31 cellular contexts compared by ENCODE assay signal in the genomic region with DNA sequence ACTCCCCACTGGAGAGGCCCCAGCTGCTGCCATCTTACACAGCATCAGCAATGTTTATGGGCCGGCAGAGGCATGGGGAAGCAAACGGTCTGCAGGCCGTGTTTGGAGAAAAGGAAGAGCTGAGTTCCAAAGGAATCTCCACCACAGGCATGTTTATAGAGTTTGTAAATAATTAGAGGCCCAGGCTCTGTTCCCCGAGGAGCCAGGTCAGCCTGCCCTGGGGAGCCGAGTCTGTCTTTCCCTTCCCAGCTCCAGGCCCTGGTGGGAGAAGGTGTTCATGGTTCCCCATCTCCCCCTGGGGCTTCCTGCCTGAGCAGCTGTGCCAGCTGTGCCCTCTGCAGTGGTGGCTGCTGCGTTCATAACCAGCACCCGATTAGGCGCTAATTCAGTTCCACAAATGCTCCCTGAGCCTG.
A peak's percentile ranks its signal among the peaks of the same experiment; 100 is the strongest.
DNase-seq lines count a peak whose midpoint lies in the region; ATAC-seq and TF ChIP-seq lines count a peak whose summit lies in the region.
"Had no signal": no experiment of that assay in that cellular context is flagged by ENCODE, and none has a peak within 500 bp of the region (broad histone marks: within the 10 kb centered on the region; RNA-seq: fewer than 3 reads in every experiment).

No MANE protein-coding gene starts in this region.

- peak overlapping the region; percentile 2 to 93; a peak in 3 of 4 replicates for H4K8ac ChIP-seq in IMR-90 (ENCODE audit: low read depth in 2 of 2, low read length in 2 of 2)

- no peaks in the 10 kb centered on the region for H3K4me1 Mint-ChIP-seq in activated naive CD4-positive, alpha-beta T cell treated with anti-CD3 and anti-CD28 coated beads for 36 hours (ENCODE audit: low read depth)
- H3K4me1 Mint-ChIP-seq: activated naive CD4-positive, alpha-beta T cell treated with anti-CD3 and anti-CD28 coated beads, Interleukin-2, amount 50 U/mL, for 24 hours; immature natural killer cell had no signal

- peak; percentile 89 for ATAC-seq in IMR-90 (ENCODE audit: low read depth)
- no peak for ATAC-seq in GM21717 (IDR thresholded peaks at IDR 0.05; ENCODE audit: unreplicated experiment)
- no peak for ATAC-seq in HG03175 (IDR thresholded peaks at IDR 0.05; ENCODE audit: unreplicated experiment)
- ATAC-seq: effector memory CD8-positive, alpha-beta T cell; left lobe of liver; naive thymus-derived CD8-positive, alpha-beta T cell; Panc1 had no signal

- H3K9me1 ChIP-seq in IMR-90 (ENCODE audit: insufficient read depth, low read length): peaks cover 41% of the 10 kb centered on the region

- H3K27me3 ChIP-seq in BJ (ENCODE audit: control insufficient read depth, insufficient read depth, low read length): no peaks in the 10 kb centered on the region
- no peaks in the 10 kb centered on the region for H3K27me3 ChIP-seq in IMR-90 (ENCODE audit: control insufficient read depth, insufficient read depth, low read length)
- H3K27me3 ChIP-seq in prostate gland (replicated peaks; ENCODE audit: insufficient read depth): no peaks in the 10 kb centered on the region
- H3K27me3 ChIP-seq: colonic mucosa had no signal

- H3K27ac Mint-ChIP-seq in activated naive CD4-positive, alpha-beta T cell treated with anti-CD3 and anti-CD28 coated beads for 36 hours: no peak overlapping the region
- H3K27ac Mint-ChIP-seq: activated naive CD4-positive, alpha-beta T cell treated with anti-CD3 and anti-CD28 coated beads, Interleukin-2, amount 50 U/mL, for 24 hours; effector memory CD8-positive, alpha-beta T cell; immature natural killer cell; naive thymus-derived CD8-positive, alpha-beta T cell had no signal

- H3K4me3 ChIP-seq in BJ (ENCODE audit: low read depth, low read length): no peak overlapping the region
- H3K4me3 ChIP-seq in IMR-90 (ENCODE audit: insufficient read depth, low read depth, low read length): no peak overlapping the region
- no peak overlapping the region for H3K4me3 ChIP-seq in prostate gland
- H3K4me3 ChIP-seq: colonic mucosa had no signal

- peak overlapping the region; percentile 50; the same call in 1 of the 3 replicates for H2BK15ac ChIP-seq in IMR-90 (ENCODE audit: low read depth, low read length)

- peak overlapping the region; percentile 66; the same call in 1 of the 2 replicates for H3K56ac ChIP-seq in IMR-90 (ENCODE audit: extremely low read depth, insufficient read depth, low read length)

- H4K91ac ChIP-seq in IMR-90 (ENCODE audit: insufficient read depth, low read depth, low read length): peak overlapping the region; percentile 97

- no peaks in the 10 kb centered on the region for H3K36me3 Mint-ChIP-seq in activated naive CD4-positive, alpha-beta T cell treated with anti-CD3 and anti-CD28 coated beads for 36 hours (ENCODE audit: low read depth)
- H3K36me3 Mint-ChIP-seq: activated naive CD4-positive, alpha-beta T cell treated with anti-CD3 and anti-CD28 coated beads, Interleukin-2, amount 50 U/mL, for 24 hours; immature natural killer cell; naive thymus-derived CD8-positive, alpha-beta T cell had no signal

- peak overlapping the region; percentile 91 for H2BK120ac ChIP-seq in IMR-90 (ENCODE audit: low read depth, low read length)

- peak overlapping the region; percentile 74 for H3K4me2 ChIP-seq in IMR-90 (ENCODE audit: low read depth, low read length)

- H3K9ac ChIP-seq in IMR-90 (ENCODE audit: low read depth, low read length): peak overlapping the region; percentile 25; the same call in 1 of the 2 replicates

- H2AFZ ChIP-seq in IMR-90 (replicated peaks; ENCODE audit: low read length, poor library complexity): peak overlapping the region; percentile 51

- peak overlapping the region; percentile 91 for H4K5ac ChIP-seq in IMR-90 (ENCODE audit: low read depth, low read length)

- no CpG with 5 or more reads among the region's 8 CpGs for WGBS in IMR-90 (ENCODE audit: extremely low coverage in 2 of 2, insufficient read length in 1 of 2), 2 experiments
- 47% methylated on average over 8 of the region's 8 CpGs for WGBS in prostate gland

- peak; percentile 56 for DNase-seq in BJ (ENCODE audit: low read depth)
- peak; percentile 80 for DNase-seq in IMR-90
- DNase-seq in hepatic stellate cell (ENCODE audit: low spot score): peak; percentile 60
- DNase-seq in prostate gland (ENCODE audit: low spot score): no peak
- no peak for DNase-seq in activated naive CD4-positive, alpha-beta T cell treated with anti-CD3 and anti-CD28 coated beads for 36 hours
- no peak for DNase-seq in mucosa of gallbladder (ENCODE audit: low spot score)
- DNase-seq: ACHN; activated CD4-positive, CD25-positive, alpha-beta regulatory T cell; amygdala; C1 segment of cervical spinal cord; colonic mucosa; COR-L47; DMS53; effector memory CD8-positive, alpha-beta T cell; hippocampal formation; immature natural killer cell; Karpas-422; mesendoderm; naive thymus-derived CD8-positive, alpha-beta T cell; NCI-H2171 treated with DMSO at 0.1 percent for 48 hours; NCI-H524 treated with DMSO at 0.1 percent for 48 hours; SHP77 treated with DMSO at 0.1 percent for 48 hours; stimulated activated CD4-positive, alpha-beta T cell treated with anti-CD3 and anti-CD28 coated beads, Interleukin-2, amount 100 ng/mL, for 24 hours; T-helper 1 cell; trophoblast cell had no signal

- no peaks in the 10 kb centered on the region for H4K20me1 ChIP-seq in IMR-90 (ENCODE audit: insufficient read depth, low read length)

- peak overlapping the region; percentile 97 for H3K4ac ChIP-seq in IMR-90 (ENCODE audit: low read depth, low read length)

- H3K18ac ChIP-seq in IMR-90 (ENCODE audit: low read depth, low read length): peak overlapping the region; percentile 90

- CTCF ChIA-PET in BJ (lab: Yijun Ruan, JAX) (interaction anchor here (1.2 to 1.4 kb wide), 3 partner anchors 11 to 71 kb away, joined by 3 to 4 read pairs (median 3); no protein-coding TSS in a partner anchor), IMR-90 (lab: Yijun Ruan, JAX) (interaction anchor here (1.0 kb wide), 1 partner anchor 16 kb away, joined by 3 read pairs; no protein-coding TSS in a partner anchor)
- CTCF ChIA-PET in activated naive CD4-positive, alpha-beta T cell treated with anti-CD3 and anti-CD28 coated beads for 36 hours (lab: Charles Lee): interaction anchor here (0.7 kb wide), 1 partner anchor 232 kb away, joined by 4 read pairs; no protein-coding TSS in a partner anchor

- no peaks in the 10 kb centered on the region for H3K27me3 Mint-ChIP-seq in activated naive CD4-positive, alpha-beta T cell treated with anti-CD3 and anti-CD28 coated beads for 36 hours (ENCODE audit: low read depth)
- H3K27me3 Mint-ChIP-seq: activated naive CD4-positive, alpha-beta T cell treated with anti-CD3 and anti-CD28 coated beads, Interleukin-2, amount 50 U/mL, for 24 hours; naive thymus-derived CD8-positive, alpha-beta T cell had no signal

- peaks cover 0 to 15% of the 10 kb centered on the region in 2 experiments; a peak in 1 of 4 replicates for H3K79me1 ChIP-seq in IMR-90 (ENCODE audit: low read depth in 1 of 2, low read length in 2 of 2)

- dilution Hi-C loops in IMR-90 (cut with HindIII; ENCODE audit: low sequenced_read_pairs, unreplicated experiment): no loop called here

- TF ChIP-seq POLR2A in IMR-90 (IDR thresholded peaks at IDR 0.05; ENCODE audit: low read depth, low read length) (no peak), prostate gland (IDR thresholded peaks at IDR 0.05) (no peak)

- BruUV-seq in IMR-90 (replicated peaks; lab: Mats Ljungman, UMichigan): no TSS peak

- peak overlapping the region; percentile 97 for H2BK20ac ChIP-seq in IMR-90 (ENCODE audit: low read depth, low read length)

- peak overlapping the region; percentile 87 for H2BK5ac ChIP-seq in IMR-90 (ENCODE audit: low read depth, low read length, poor library complexity, severe bottlenecking)

- TF ChIP-seq RAD21 in IMR-90 (IDR thresholded peaks at IDR 0.05; ENCODE audit: low read length): no peak

- in situ Hi-C loops in IMR-90 (cut with MboI; ENCODE audit: low sequenced_read_pairs): no loop called here

- H3K9me3 ChIP-seq in IMR-90 (ENCODE audit: control insufficient read depth, insufficient read depth, low read length) (no peaks in the 10 kb centered on the region), prostate gland (no peaks in the 10 kb centered on the region)
- H3K9me3 ChIP-seq: colonic mucosa had no signal

- H3K14ac ChIP-seq in IMR-90 (replicated peaks; ENCODE audit: low read depth, low read length): peak overlapping the region; percentile 80

- no peaks in the 10 kb centered on the region for H3K9me3 Mint-ChIP-seq in activated naive CD4-positive, alpha-beta T cell treated with anti-CD3 and anti-CD28 coated beads for 36 hours
- H3K9me3 Mint-ChIP-seq: activated naive CD4-positive, alpha-beta T cell treated with anti-CD3 and anti-CD28 coated beads, Interleukin-2, amount 50 U/mL, for 24 hours; effector memory CD8-positive, alpha-beta T cell; immature natural killer cell; naive thymus-derived CD8-positive, alpha-beta T cell had no signal

- H3K4me3 Mint-ChIP-seq in activated naive CD4-positive, alpha-beta T cell treated with anti-CD3 and anti-CD28 coated beads for 36 hours: no peak overlapping the region
- H3K4me3 Mint-ChIP-seq: activated naive CD4-positive, alpha-beta T cell treated with anti-CD3 and anti-CD28 coated beads, Interleukin-2, amount 50 U/mL, for 24 hours; effector memory CD8-positive, alpha-beta T cell; immature natural killer cell; naive thymus-derived CD8-positive, alpha-beta T cell had no signal

- POLR2A ChIA-PET in BJ (lab: Charles Lee) (no interaction called here), IMR-90 (lab: Charles Lee; ENCODE audit: unreplicated experiment) (no interaction called here)

- H3K27ac ChIP-seq in IMR-90 (ENCODE audit: insufficient read depth, low read length) (peak overlapping the region; percentile 76), prostate gland (peak overlapping the region; percentile 44 to 55)
- H3K27ac ChIP-seq: HL-60 had no signal

- peak overlapping the region; percentile 68 for H2AK9ac ChIP-seq in IMR-90 (replicated peaks; ENCODE audit: low read depth, low read length, poor library complexity)

- H3K23ac ChIP-seq in IMR-90 (ENCODE audit: low read depth, low read length): peak overlapping the region; percentile 55

- no peak for TF ChIP-seq CTCF in BJ (IDR thresholded peaks at IDR 0.05; ENCODE audit: insufficient read depth, low read depth, low read length)
- no peak for TF ChIP-seq CTCF in IMR-90 (conservative IDR thresholded peaks at IDR 0.05; ENCODE audit: low read depth, low read length)
- no peak for TF ChIP-seq CTCF in prostate gland (IDR thresholded peaks at IDR 0.05)

- H2AK5ac ChIP-seq in IMR-90 (ENCODE audit: low read depth, low read length): peak overlapping the region; percentile 79; the same call in 1 of the 2 replicates

- H3K36me3 ChIP-seq in BJ (ENCODE audit: control insufficient read depth, insufficient read depth, low read length) (peaks cover 3% of the 10 kb centered on the region), IMR-90 (ENCODE audit: control insufficient read depth, insufficient read depth, low read length) (no peaks in the 10 kb centered on the region), prostate gland (no peaks in the 10 kb centered on the region)
- H3K36me3 ChIP-seq: colonic mucosa had no signal

- peaks cover 46% of the 10 kb centered on the region for H3K4me1 ChIP-seq in IMR-90 (ENCODE audit: control insufficient read depth, insufficient read depth, low read length)
- H3K4me1 ChIP-seq in prostate gland (replicated peaks): no peaks in the 10 kb centered on the region
- H3K4me1 ChIP-seq: colonic mucosa had no signal

- intact Hi-C loops in IMR-90 (cut with micrococcal nuclease) (no loop called here), prostate gland (cut with DNase I) (no loop called here)
- intact Hi-C loops in activated naive CD4-positive, alpha-beta T cell treated with anti-CD3 and anti-CD28 coated beads for 36 hours (cut with micrococcal nuclease): no loop called here

Comparison
In these comparisons a context has a peak if more than half of its experiments do, and no peak if none do; other contexts are left out.
1. DNase-seq: peak in BJ (single experiment), IMR-90 (single experiment) and hepatic stellate cell (single experiment); none in prostate gland (single experiment), activated naive CD4-positive, alpha-beta T cell treated with anti-CD3 and anti-CD28 coated beads for 36 hours (single experiment) and mucosa of gallbladder (single experiment).